ENCODE assay signal across 20 cellular contexts in genomic region chr15:58510715-58511465, GRCh38.
DNase-seq lines count a peak whose midpoint lies in the region; ATAC-seq, FAIRE-seq and TF ChIP-seq lines count a peak whose summit lies in the region.
"Had no signal": no experiment of that assay in that cellular context is flagged by ENCODE, and none has a peak within 500 bp of the region (broad histone marks: within the 10 kb centered on the region; RNA-seq: fewer than 3 reads in every experiment).

No MANE protein-coding gene starts in this region.

- no peak overlapping the region for H3K4ac ChIP-seq in mesendoderm (ENCODE audit: low read depth, low read length)

- H4K20me1 ChIP-seq in endothelial cell of umbilical vein (replicated peaks; ENCODE audit: control insufficient read depth, extremely low read depth, insufficient read depth, low read length) (no peaks in the 10 kb centered on the region), smooth muscle cell (ENCODE audit: low read depth) (no peaks in the 10 kb centered on the region)

- no peak for TF ChIP-seq POLR2A in endothelial cell of umbilical vein (IDR thresholded peaks at IDR 0.05; ENCODE audit: low read depth, low read length)

- H3K56ac ChIP-seq in mesendoderm (ENCODE audit: low read length), result no peak overlapping the region

- H2AFZ ChIP-seq in endothelial cell of umbilical vein (ENCODE audit: low read depth, low read length) (no peak overlapping the region), smooth muscle cell (ENCODE audit: low read depth) (no peak overlapping the region)
- H2AFZ ChIP-seq: neural progenitor cell had no signal

- CTCF ChIA-PET in endothelial cell of umbilical vein (lab: Charles Lee), result interaction anchor here (0.5 to 1.3 kb wide), 4 partner anchors 13 to 53 kb away, joined by 3 to 4 read pairs (median 3); no protein-coding TSS in a partner anchor

- intact Hi-C loops in endothelial cell of umbilical vein (cut with micrococcal nuclease), result no loop called here
- intact Hi-C loops in dorsolateral prefrontal cortex (cut with DNase I), result loop anchor here in 1 of 2 donors (10.0 kb wide), 1 partner anchor 56 kb away; no protein-coding TSS in a partner anchor

- no TSS peak for BruUV-seq in endothelial cell of umbilical vein (replicated peaks; lab: Mats Ljungman, UMichigan)

- no peak overlapping the region for H2BK15ac ChIP-seq in mesendoderm (replicated peaks; ENCODE audit: low read depth)

- H3K9me3 ChIP-seq in endothelial cell of umbilical vein (replicated peaks; ENCODE audit: control insufficient read depth, insufficient read depth, low read length) (no peaks in the 10 kb centered on the region), smooth muscle cell (replicated peaks; ENCODE audit: low read depth) (no peaks in the 10 kb centered on the region)

- H3K4me1 ChIP-seq in endothelial cell of umbilical vein (ENCODE audit: control insufficient read depth, extremely low read depth, insufficient read depth, low read length) (peaks cover 8% of the 10 kb centered on the region), smooth muscle cell (ENCODE audit: low read depth) (no peaks in the 10 kb centered on the region), mesendoderm (ENCODE audit: control insufficient read depth, low read depth, low read length) (no peaks in the 10 kb centered on the region)
- H3K4me1 ChIP-seq: neural progenitor cell had no signal

- TF ChIP-seq CTCF in endothelial cell of umbilical vein (IDR thresholded peaks at IDR 0.05; ENCODE audit: extremely low read depth in 1 of 2, insufficient read depth in 1 of 2, low read depth in 1 of 2, low read length in 2 of 2) (no peak), smooth muscle cell (IDR thresholded peaks at IDR 0.05; ENCODE audit: borderline replicate concordance, insufficient read depth, poor library complexity, severe bottlenecking) (no peak), dorsolateral prefrontal cortex (IDR thresholded peaks at IDR 0.05 in 54 of 56, conservative IDR thresholded peaks at IDR 0.05 in 2 of 56; ENCODE audit: low read depth in 1 of 56, partially characterized antibody in 56 of 56) (no peak)

- no peak for ATAC-seq in left lobe of liver
- no peak for ATAC-seq in GM18502 (IDR thresholded peaks at IDR 0.05; ENCODE audit: poor library complexity, unreplicated experiment)
- ATAC-seq: activated naive CD8-positive, alpha-beta T cell treated with anti-CD3 and anti-CD28 coated beads, Interleukin-2, amount 50 U/mL, for 24 hours; heart left ventricle; stimulated activated naive CD8-positive, alpha-beta T cell treated with anti-CD3 and anti-CD28 coated beads, Interleukin-15, amount 100 ng/mL, for 72 hours had no signal

- no peak overlapping the region for H3K4me3 ChIP-seq in endothelial cell of umbilical vein (replicated peaks in 1 of 3; ENCODE audit: insufficient read depth in 1 of 3, low read depth in 1 of 3, low read length in 3 of 3)
- no peak overlapping the region for H3K4me3 ChIP-seq in smooth muscle cell
- H3K4me3 ChIP-seq in mesendoderm (ENCODE audit: low read length), result no peak overlapping the region
- H3K4me3 ChIP-seq in dorsolateral prefrontal cortex, result no peak overlapping the region
- H3K4me3 ChIP-seq: heart left ventricle, neural progenitor cell had no signal

- H3K79me2 ChIP-seq in endothelial cell of umbilical vein (ENCODE audit: control insufficient read depth, insufficient read depth, low read length), result no peaks in the 10 kb centered on the region
- H3K79me2 ChIP-seq in smooth muscle cell (ENCODE audit: low read depth), result no peaks in the 10 kb centered on the region
- H3K79me2 ChIP-seq in mesendoderm (ENCODE audit: control insufficient read depth, insufficient read depth, low read length), result no peaks in the 10 kb centered on the region

- no peak overlapping the region for H3K27ac ChIP-seq in endothelial cell of umbilical vein (ENCODE audit: insufficient read depth, low read depth, low read length)
- no peak overlapping the region for H3K27ac ChIP-seq in smooth muscle cell (ENCODE audit: low read depth)
- no peak overlapping the region for H3K27ac ChIP-seq in mesendoderm (ENCODE audit: low read depth, low read length)
- no peak overlapping the region for H3K27ac ChIP-seq in dorsolateral prefrontal cortex
- H3K27ac ChIP-seq: heart left ventricle, neural progenitor cell, WERI-Rb-1 had no signal

- H2BK120ac ChIP-seq in mesendoderm (ENCODE audit: low read depth, low read length), result no peak overlapping the region

- H3F3A ChIP-seq in smooth muscle cell (ENCODE audit: low read depth), result no peaks in the 10 kb centered on the region

- H3K9me1 ChIP-seq in endothelial cell of umbilical vein (replicated peaks; ENCODE audit: control insufficient read depth, extremely low read depth, insufficient read depth, low read length), result no peaks in the 10 kb centered on the region

- POLR2A ChIA-PET in endothelial cell of umbilical vein (lab: Charles Lee), result no interaction called here

- no peak overlapping the region for H2BK5ac ChIP-seq in mesendoderm (ENCODE audit: low read length)

- H2AK5ac ChIP-seq in mesendoderm (ENCODE audit: low read length), result no peak overlapping the region

- H3K23ac ChIP-seq in mesendoderm (ENCODE audit: low read length), result no peak overlapping the region

- 75% methylated on average over 10 of the region's 10 CpGs for WGBS in smooth muscle cell (ENCODE audit: low lambda C conversion rate)
- WGBS in mesendoderm (ENCODE audit: extremely low coverage, insufficient coverage, low lambda C conversion rate), result no CpG with 5 or more reads among the region's 10 CpGs

- FAIRE-seq in endothelial cell of umbilical vein (lab: Jason Lieb, UNC), result peak; percentile 64
- FAIRE-seq: keratinocyte, RCC 7860 had no signal

- no peaks in the 10 kb centered on the region for H3K27me3 ChIP-seq in endothelial cell of umbilical vein (ENCODE audit: control insufficient read depth in 2 of 2, insufficient read depth in 2 of 2, low read length in 2 of 2)
- H3K27me3 ChIP-seq in smooth muscle cell (ENCODE audit: low read depth), result no peaks in the 10 kb centered on the region
- no peaks in the 10 kb centered on the region for H3K27me3 ChIP-seq in mesendoderm (ENCODE audit: insufficient read depth, low read length, poor library complexity)
- no peaks in the 10 kb centered on the region for H3K27me3 ChIP-seq in dorsolateral prefrontal cortex
- H3K27me3 ChIP-seq: heart left ventricle, neural progenitor cell had no signal

- H4K5ac ChIP-seq in mesendoderm (ENCODE audit: low read length), result no peak overlapping the region

- dilution Hi-C loops in endothelial cell of umbilical vein (cut with MboI; ENCODE audit: extremely low pct_ligation_motif_present, low sequenced_read_pairs), result no loop called here

- peak; percentile 47 for DNase-seq in EL
- peak; percentile 8 for DNase-seq in RKO (ENCODE audit: low spot score)
- peak; percentile 44 for DNase-seq in endothelial cell of umbilical vein (ENCODE audit: low read depth, low spot score)
- peak; percentile 28 for DNase-seq in left lobe of liver (ENCODE audit: low spot score)
- DNase-seq in smooth muscle cell (lab: John Stamatoyannopoulos, UW; ENCODE audit: unreplicated experiment), result no peak
- DNase-seq in mesendoderm, result no peak
- DNase-seq in dorsolateral prefrontal cortex, result no peak
- DNase-seq: activated naive CD8-positive, alpha-beta T cell treated with anti-CD3 and anti-CD28 coated beads, Interleukin-2, amount 50 U/mL, for 24 hours; CD8-positive, alpha-beta memory T cell; DND-41; heart left ventricle; NCI-H2081; NCI-H748 treated with DMSO at 0.1 percent for 48 hours; retina; stimulated activated naive CD8-positive, alpha-beta T cell treated with anti-CD3 and anti-CD28 coated beads, Interleukin-15, amount 100 ng/mL, for 72 hours; WERI-Rb-1 had no signal

- H3K79me1 ChIP-seq in mesendoderm (ENCODE audit: low read length), result no peaks in the 10 kb centered on the region

- H3K18ac ChIP-seq in mesendoderm (ENCODE audit: low read length), result no peak overlapping the region

- no peaks in the 10 kb centered on the region for H3K36me3 ChIP-seq in endothelial cell of umbilical vein (ENCODE audit: control insufficient read depth in 2 of 2, extremely low read depth in 1 of 2, insufficient read depth in 2 of 2, low read length in 2 of 2)
- H3K36me3 ChIP-seq in smooth muscle cell (ENCODE audit: low read depth), result no peaks in the 10 kb centered on the region
- no peaks in the 10 kb centered on the region for H3K36me3 ChIP-seq in mesendoderm (ENCODE audit: control insufficient read depth, insufficient read depth, low read length)
- H3K36me3 ChIP-seq: heart left ventricle, neural progenitor cell, WERI-Rb-1 had no signal

- H3K9ac ChIP-seq in endothelial cell of umbilical vein (replicated peaks; ENCODE audit: extremely low read depth, insufficient read depth, low read length) (no peak overlapping the region), smooth muscle cell (ENCODE audit: low read depth) (no peak overlapping the region), mesendoderm (ENCODE audit: low read length) (no peak overlapping the region)
- H3K9ac ChIP-seq: neural progenitor cell had no signal

- H3K4me2 ChIP-seq in endothelial cell of umbilical vein (ENCODE audit: insufficient read depth, low read length) (no peak overlapping the region), smooth muscle cell (no peak overlapping the region), mesendoderm (ENCODE audit: low read length) (no peak overlapping the region)
- H3K4me2 ChIP-seq: neural progenitor cell had no signal

- H4K8ac ChIP-seq in mesendoderm (ENCODE audit: low read depth, low read length), result no peak overlapping the region

TF ChIP-seq in endothelial cell of umbilical vein, 7 proteins besides CTCF, POLR2A, EP300 and RAD21:
- TF ChIP-seq GATA2 (IDR thresholded peaks at IDR 0.05; ENCODE audit: insufficient read depth, insufficient read length, low read depth, low read length) (no peak), EZH2 (IDR thresholded peaks at IDR 0.05; ENCODE audit: borderline replicate concordance, low read depth, low read length, severe bottlenecking) (no peak), MYC (IDR thresholded peaks at IDR 0.05; ENCODE audit: low read depth, low read length) (no peak), POLR2AphosphoS5 (IDR thresholded peaks at IDR 0.05; ENCODE audit: insufficient read depth, low read depth, low read length) (no peak), JUN (IDR thresholded peaks at IDR 0.05; ENCODE audit: borderline replicate concordance, insufficient read depth, insufficient read length, low read depth) (peak; percentile 65), MAX (IDR thresholded peaks at IDR 0.05; ENCODE audit: insufficient read depth, insufficient read length) (peak; percentile 25), FOS (IDR thresholded peaks at IDR 0.05; ENCODE audit: borderline replicate concordance, insufficient read depth, low read length) (peak; percentile 43)

Comparison
In these comparisons a context has a peak if more than half of its experiments do, and no peak if none do; other contexts are left out.
1. DNase-seq: peak in EL (single experiment), RKO (single experiment), endothelial cell of umbilical vein (single experiment) and left lobe of liver (single experiment); none in smooth muscle cell (single experiment), mesendoderm (single experiment) and dorsolateral prefrontal cortex (0 of 10).